ENCODE assay signal across 8 cellular contexts in the genomic region with DNA sequence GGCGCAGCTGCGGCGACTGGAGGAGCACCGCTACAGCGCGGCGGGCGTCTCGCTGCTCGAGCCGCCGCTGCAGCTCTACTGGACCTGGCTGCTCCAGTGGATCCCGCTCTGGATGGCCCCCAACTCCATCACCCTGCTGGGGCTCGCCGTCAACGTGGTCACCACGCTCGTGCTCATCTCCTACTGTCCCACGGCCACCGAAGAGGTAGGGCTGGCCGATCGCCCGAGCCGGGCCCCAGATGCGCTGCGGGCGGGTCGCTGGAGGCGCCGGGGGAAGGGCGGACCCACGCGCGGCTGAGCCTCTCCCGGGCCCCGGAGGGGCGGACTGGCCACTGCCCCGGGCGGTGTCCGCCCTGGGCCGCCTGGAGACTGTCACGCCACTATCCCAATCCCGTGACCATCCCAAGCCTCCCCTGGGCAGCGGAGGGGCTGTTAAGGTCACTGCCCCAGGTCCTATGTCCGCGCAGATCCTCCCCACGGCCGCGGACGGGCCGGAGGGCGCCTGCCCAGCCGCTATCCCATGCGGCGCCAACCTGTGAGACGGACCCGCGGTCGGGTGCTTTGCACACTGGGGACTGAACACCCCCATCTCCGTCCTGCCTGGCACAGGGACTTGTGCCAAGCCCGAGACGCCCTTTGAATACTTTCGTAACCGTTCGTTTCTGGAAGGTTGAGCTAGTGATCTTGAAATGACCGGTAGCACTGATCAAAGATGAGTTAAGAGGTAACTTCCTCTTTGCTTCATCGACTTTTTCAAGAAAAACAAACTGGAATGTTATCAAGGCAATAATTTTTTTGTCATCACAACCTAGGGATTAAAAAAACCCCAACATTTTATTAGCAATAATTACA. TPM values are rescaled to one million over a fixed set of nuclear protein-coding genes. Genes with fewer than 3 reads are reported as not detected.
DNase-seq lines count a peak whose midpoint lies in the region; ATAC-seq and TF ChIP-seq lines count a peak whose summit lies in the region.

No MANE protein-coding gene starts in this region.

- DNase-seq in DMS53 (lab: John Stamatoyannopoulos, UW) (peak; percentile 67), SJCRH30 (peak; percentile 38 to 60), brain microvascular endothelial cell (peak; percentile 4), renal cortical epithelial cell (ENCODE audit: low read depth) (peak; percentile 41), MV-4-11 (lab: John Stamatoyannopoulos, UW) (no peak)

- H3K36me3 ChIP-seq in SJCRH30: no peaks in the 10 kb centered on the region
- H3K36me3 ChIP-seq in brain microvascular endothelial cell (replicated peaks): no peaks in the 10 kb centered on the region
- no peaks in the 10 kb centered on the region for H3K36me3 ChIP-seq in iPS-18a (ENCODE audit: control insufficient read depth, low read depth, low read length)

- H3K27me3 ChIP-seq in SJCRH30 (no peaks in the 10 kb centered on the region), brain microvascular endothelial cell (replicated peaks) (no peaks in the 10 kb centered on the region), iPS-18a (ENCODE audit: control insufficient read depth, insufficient read depth, low read length) (peaks cover 29% of the 10 kb centered on the region)

- H3K27ac ChIP-seq in SJCRH30: peak overlapping the region; percentile 24; the same call in 1 of the 2 replicates
- peak overlapping the region; percentile 9 for H3K27ac ChIP-seq in brain microvascular endothelial cell
- H3K27ac ChIP-seq in iPS-18a (ENCODE audit: low read length): no peak overlapping the region

- no peaks in the 10 kb centered on the region for H3K9me3 ChIP-seq in SJCRH30 (replicated peaks)
- H3K9me3 ChIP-seq in iPS-18a (ENCODE audit: control insufficient read depth, low read depth, low read length): no peaks in the 10 kb centered on the region

- ATAC-seq in GM19372 (IDR thresholded peaks at IDR 0.05; ENCODE audit: low read depth, unreplicated experiment) (peak; percentile 37), HG03378 (IDR thresholded peaks at IDR 0.05; ENCODE audit: unreplicated experiment) (peak; percentile 20)

- in situ Hi-C loops in brain microvascular endothelial cell (cut with HindIII; ENCODE audit: low pct_ligation_motif_present, low sequenced_read_pairs): no loop called here

- no peaks in the 10 kb centered on the region for H3K4me1 ChIP-seq in SJCRH30
- H3K4me1 ChIP-seq in iPS-18a (ENCODE audit: control insufficient read depth, low read depth, low read length): no peaks in the 10 kb centered on the region

- no peak for TF ChIP-seq CTCF in brain microvascular endothelial cell (IDR thresholded peaks at IDR 0.05; ENCODE audit: low read depth, low read length, missing control alignments)

- H3K9ac ChIP-seq in iPS-18a (ENCODE audit: low read length): peak overlapping the region; percentile 57

- H3K4me3 ChIP-seq in SJCRH30 (peak overlapping the region; percentile 94), brain microvascular endothelial cell (ENCODE audit: low read depth, low read length) (peak overlapping the region; percentile 92), iPS-18a (ENCODE audit: low read length) (peak overlapping the region; percentile 91)

RNA-seq across cellular contexts. Expression of gene CHPT1, which starts 0.7 kb away (rescaled TPM):
- 19.7 and 22.4 TPM in 2 replicates for total RNA-seq in SJCRH30 (2014; rRNA removed; shearing (Covaris generic))
- total RNA-seq in renal cortical epithelial cell: 38.2 and 76.1 TPM in 2 replicates

RNA-seq across cellular contexts. Expression of gene SYCP3, which starts 41.1 kb away (rescaled TPM):
- total RNA-seq in SJCRH30 (2014; rRNA removed; shearing (Covaris generic)): 0.03 and 0.04 TPM in 2 replicates
- 0.15 TPM in 1 of 2 replicates, not detected in the other for total RNA-seq in renal cortical epithelial cell
